Comparison of ENCODE assay signal across 7 cellular contexts in genomic region chr1:41404308-41404755, GRCh38. TPM values are rescaled to one million over a fixed set of nuclear protein-coding genes. Genes with fewer than 3 reads are reported as not detected.
DNase-seq lines count a peak whose midpoint lies in the region; ATAC-seq and TF ChIP-seq lines count a peak whose summit lies in the region.

No MANE protein-coding gene starts in this region.

- no peak overlapping the region for H3K4me3 Mint-ChIP-seq in activated CD8-positive, alpha-beta T cell treated with anti-CD3 and anti-CD28 coated beads for 36 hours

- H3K4me3 ChIP-seq in gastroesophageal sphincter = no peak overlapping the region

- WGBS in gastroesophageal sphincter (ENCODE audit: low coverage in 1 of 2), 2 donors = no CpG with 5 or more reads among the region's 10 CpGs

- intact Hi-C loops in activated CD8-positive, alpha-beta T cell treated with anti-CD3 and anti-CD28 coated beads for 36 hours (cut with micrococcal nuclease) = no loop called here

- H3K27ac Mint-ChIP-seq in activated CD8-positive, alpha-beta T cell treated with anti-CD3 and anti-CD28 coated beads for 36 hours = no peak overlapping the region

- no peaks in the 10 kb centered on the region for H3K36me3 ChIP-seq in gastroesophageal sphincter

- no peaks in the 10 kb centered on the region for H3K9me3 ChIP-seq in gastroesophageal sphincter

- CTCF ChIA-PET in activated CD8-positive, alpha-beta T cell treated with anti-CD3 and anti-CD28 coated beads for 36 hours (lab: Charles Lee) = interaction anchor here (0.8 to 1.6 kb wide), 2 partner anchors 13 to 122 kb away, joined by 4 to 6 read pairs; no protein-coding TSS in a partner anchor

- no peak for TF ChIP-seq EP300 in gastroesophageal sphincter (IDR thresholded peaks at IDR 0.05)

- peak; percentile 59 for DNase-seq in ELR (ENCODE audit: low read depth)
- peak; percentile 67 for DNase-seq in NCI-H1436 treated with DMSO at 0.1 percent for 48 hours (lab: John Stamatoyannopoulos, UW)
- peak; percentile 75 for DNase-seq in activated CD8-positive, alpha-beta T cell treated with anti-CD3 and anti-CD28 coated beads for 36 hours
- peak; percentile 86 for DNase-seq in myocyte (ENCODE audit: low read depth)

- H3K27me3 Mint-ChIP-seq in activated CD8-positive, alpha-beta T cell treated with anti-CD3 and anti-CD28 coated beads for 36 hours = peaks cover 28% of the 10 kb centered on the region

- H3K36me3 Mint-ChIP-seq in activated CD8-positive, alpha-beta T cell treated with anti-CD3 and anti-CD28 coated beads for 36 hours (ENCODE audit: low read depth) = no peaks in the 10 kb centered on the region

- POLR2A ChIA-PET in activated CD8-positive, alpha-beta T cell treated with anti-CD3 and anti-CD28 coated beads for 36 hours (lab: Charles Lee) = no interaction called here

- ATAC-seq in activated CD8-positive, alpha-beta T cell treated with anti-CD3 and anti-CD28 coated beads for 36 hours = peak; percentile 94
- ATAC-seq in GM21528 (IDR thresholded peaks at IDR 0.05; ENCODE audit: low FRiP score, unreplicated experiment) (no peak), gastroesophageal sphincter (no peak), GM21515 (IDR thresholded peaks at IDR 0.05; ENCODE audit: unreplicated experiment) (no peak)

- H3K4me1 Mint-ChIP-seq in activated CD8-positive, alpha-beta T cell treated with anti-CD3 and anti-CD28 coated beads for 36 hours (ENCODE audit: low read depth) = peaks cover 8% of the 10 kb centered on the region

- peaks cover 33% of the 10 kb centered on the region for H3K27me3 ChIP-seq in gastroesophageal sphincter

- H3K9me3 Mint-ChIP-seq in activated CD8-positive, alpha-beta T cell treated with anti-CD3 and anti-CD28 coated beads for 36 hours = no peaks in the 10 kb centered on the region

- no peak for TF ChIP-seq CTCF in activated CD8-positive, alpha-beta T cell treated with anti-CD3 and anti-CD28 coated beads for 36 hours (IDR thresholded peaks at IDR 0.05)
- no peak for TF ChIP-seq CTCF in gastroesophageal sphincter (IDR thresholded peaks at IDR 0.05)

- H3K4me1 ChIP-seq in gastroesophageal sphincter = peaks cover 0 to 12% (median 4%) of the 10 kb centered on the region in 3 donors

- no peak for TF ChIP-seq POLR2A in gastroesophageal sphincter (IDR thresholded peaks at IDR 0.05)

- H3K27ac ChIP-seq in gastroesophageal sphincter = no peak overlapping the region

RNA-seq across cellular contexts. Expression of gene FOXO6, which starts 43.1 kb away (rescaled TPM):
- total RNA-seq in activated CD8-positive, alpha-beta T cell treated with anti-CD3 and anti-CD28 coated beads for 36 hours = under 1 TPM; 0.49 to 0.68 TPM
- total RNA-seq in myocyte (16.0 and 28.9 TPM in 2 replicates), gastroesophageal sphincter (1 to 10 TPM in 3 of 4 donors, under 1 TPM in 1; 0.27 to 2.2 (median 1.9) TPM)
- 11.4 TPM for polyA plus RNA-seq in myocyte (2012)
